In the genomic region with DNA sequence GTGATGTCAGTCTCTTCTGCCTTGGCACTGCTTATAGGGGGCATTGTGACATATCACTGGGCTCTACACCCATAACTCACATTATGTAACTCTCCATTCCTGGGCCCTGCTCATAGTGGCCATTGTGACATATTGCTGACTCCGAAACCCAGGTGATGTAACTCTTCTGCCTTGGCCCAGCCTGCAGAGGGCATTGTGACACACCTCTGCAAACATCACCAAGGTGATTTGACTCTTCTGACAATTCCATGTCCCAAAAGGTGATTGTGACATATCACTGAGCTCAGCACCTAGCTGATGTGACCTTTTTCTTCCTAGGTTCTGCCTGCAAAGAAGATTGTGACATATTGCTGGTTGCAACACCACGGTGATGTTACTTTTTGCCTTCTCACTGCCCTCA, we compare ENCODE assay signal across 14 cellular contexts.
"Had no signal": no experiment of that assay in that cellular context is flagged by ENCODE, and none has a peak within 500 bp of the region (broad histone marks: within the 10 kb centered on the region; RNA-seq: fewer than 3 reads in every experiment).

No MANE protein-coding gene starts in this region.

- DNase-seq: activated CD4-positive, alpha-beta T cell treated with anti-CD3 and anti-CD28 coated beads, Interleukin-2, amount 50 U/mL, for 4 hours; activated CD4-positive, CD25-positive, alpha-beta regulatory T cell treated with anti-CD3 and anti-CD28 coated beads, Interleukin-2, amount 50 U/mL, for 72 hours; activated naive CD4-positive, alpha-beta T cell treated with anti-CD3 and anti-CD28 coated beads for 36 hours; activated T-cell treated with anti-CD3 and anti-CD28 coated beads for 4 hours; dorsolateral prefrontal cortex; islet precursor cell; left lung; stimulated activated CD4-positive, alpha-beta T cell treated with anti-CD3 and anti-CD28 coated beads, Interleukin-12 subunit alpha, Interleukin-12 subunit beta, amount 100 ng/mL, for 4 hours; stimulated activated CD4-positive, alpha-beta T cell treated with anti-CD3 and anti-CD28 coated beads, Interleukin-2, amount 100 ng/mL, for 24 hours; T1000 had no signal

- H3K27me3 Mint-ChIP-seq: memory B cell; natural killer cell treated with Interleukin-12 subunit alpha and Interleukin-12 subunit beta and Interleukin-15 and Interleukin-18, amount 100 ng/mL, for 72 hours had no signal

- H3K27ac ChIP-seq: cardiac muscle cell, dorsolateral prefrontal cortex, left lung had no signal

- H3K4me1 ChIP-seq: left lung had no signal

- H3K27me3 ChIP-seq: cardiac muscle cell, dorsolateral prefrontal cortex, left lung had no signal

- H3K27ac Mint-ChIP-seq: activated naive CD4-positive, alpha-beta T cell treated with anti-CD3 and anti-CD28 coated beads for 36 hours; activated T-helper 2 cell treated with anti-CD3 and anti-CD28 coated beads, Interferon-gamma antibody, Interleukin-2, Interleukin-4, amounts not matched to agents 10 μg/mL and 5 μg/mL and 100 μg/mL, durations not matched to agents 14 hours and 24 hours and 36 hours; memory B cell; natural killer cell treated with Interleukin-12 subunit alpha and Interleukin-12 subunit beta and Interleukin-15 and Interleukin-18, amount 100 ng/mL, for 72 hours had no signal

- H3K9me3 Mint-ChIP-seq: activated naive CD4-positive, alpha-beta T cell treated with anti-CD3 and anti-CD28 coated beads for 36 hours had no signal

- ATAC-seq: left lung; natural killer cell treated with Interleukin-12 subunit alpha and Interleukin-12 subunit beta and Interleukin-15 and Interleukin-18, amount 100 ng/mL, for 72 hours had no signal

- H3K4me1 Mint-ChIP-seq: memory B cell had no signal

- H3K4me3 ChIP-seq: cardiac muscle cell, dorsolateral prefrontal cortex, left lung had no signal

- H3K4me3 Mint-ChIP-seq: activated naive CD4-positive, alpha-beta T cell treated with anti-CD3 and anti-CD28 coated beads for 36 hours; memory B cell; natural killer cell treated with Interleukin-12 subunit alpha and Interleukin-12 subunit beta and Interleukin-15 and Interleukin-18, amount 100 ng/mL, for 72 hours had no signal

- H3K36me3 Mint-ChIP-seq: memory B cell; natural killer cell treated with Interleukin-12 subunit alpha and Interleukin-12 subunit beta and Interleukin-15 and Interleukin-18, amount 100 ng/mL, for 72 hours had no signal

- H3K36me3 ChIP-seq: cardiac muscle cell, left lung had no signal
